Comparison of ENCODE assay signal across 1 cellular context in the genomic region with DNA sequence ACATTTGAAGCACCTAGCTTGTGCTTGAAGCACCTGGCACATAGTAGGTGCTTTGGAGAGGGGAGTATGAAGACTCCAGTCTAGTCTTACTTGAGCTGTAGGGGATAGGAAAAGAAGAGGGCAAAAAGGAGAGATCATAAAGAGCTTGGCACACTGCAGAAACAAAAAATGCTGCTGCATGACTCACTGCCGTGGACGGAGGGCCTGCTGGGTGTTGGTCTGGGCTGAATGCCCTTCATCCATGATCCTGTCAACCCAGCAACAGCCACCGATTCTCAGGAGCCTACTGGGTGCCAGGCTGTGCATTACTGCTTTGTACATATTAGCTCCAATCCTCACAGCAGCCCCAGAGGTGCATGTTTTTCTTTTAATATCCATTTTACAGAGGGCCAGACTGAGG.
TF ChIP-seq lines count a peak whose summit lies in the region.

No MANE protein-coding gene starts in this region.

TF ChIP-seq in HepG2, 621 proteins besides CTCF, POLR2A, EP300 and RAD21:
- peak; percentile 50; the same call in 1 of the 2 replicates for TF ChIP-seq ZKSCAN1 (IDR thresholded peaks at IDR 0.05; ENCODE audit: low read length)
- TF ChIP-seq, protein P1, sequence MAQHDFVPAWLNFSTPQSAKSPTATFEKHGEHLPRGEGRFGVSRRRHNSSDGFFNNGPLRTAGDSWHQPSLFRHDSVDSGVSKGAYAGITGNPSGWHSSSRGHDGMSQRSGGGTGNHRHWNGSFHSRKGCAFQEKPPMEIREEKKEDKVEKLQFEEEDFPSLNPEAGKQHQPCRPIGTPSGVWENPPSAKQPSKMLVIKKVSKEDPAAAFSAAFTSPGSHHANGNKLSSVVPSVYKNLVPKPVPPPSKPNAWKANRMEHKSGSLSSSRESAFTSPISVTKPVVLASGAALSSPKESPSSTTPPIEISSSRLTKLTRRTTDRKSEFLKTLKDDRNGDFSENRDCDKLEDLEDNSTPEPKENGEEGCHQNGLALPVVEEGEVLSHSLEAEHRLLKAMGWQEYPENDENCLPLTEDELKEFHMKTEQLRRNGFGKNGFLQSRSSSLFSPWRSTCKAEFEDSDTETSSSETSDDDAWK (CRISPR knock-in tag; IDR thresholded peaks at IDR 0.05): no peak
